Comparison of ENCODE assay signal across 8 cellular contexts in the genomic region with DNA sequence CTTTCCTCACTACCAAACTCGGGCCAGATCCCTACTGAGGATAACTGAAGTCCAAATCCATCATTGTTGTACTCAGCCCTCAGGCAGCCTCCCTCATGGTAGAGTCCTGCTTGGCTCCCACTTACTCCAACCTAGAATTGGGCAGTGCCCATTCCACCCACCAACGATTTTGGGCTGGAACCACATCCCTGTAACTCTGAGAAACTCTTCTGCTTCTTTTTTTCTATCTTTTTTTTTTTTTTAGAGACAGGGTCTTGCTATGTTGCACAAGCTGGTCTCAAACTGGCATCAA. TPM values are rescaled to one million over a fixed set of nuclear protein-coding genes. Genes with fewer than 3 reads are reported as not detected.
DNase-seq lines count a peak whose midpoint lies in the region; ATAC-seq and TF ChIP-seq lines count a peak whose summit lies in the region.

No MANE protein-coding gene starts in this region.

- POLR2A ChIA-PET in activated naive CD8-positive, alpha-beta T cell treated with anti-CD3 and anti-CD28 coated beads, Interleukin-2, amount 10 ng/mL, durations not matched to agents 7 days and 5 days (lab: Charles Lee) = interaction anchor here (0.7 to 1.7 kb wide), 4 partner anchors 8 to 47 kb away, joined by 3 to 4 read pairs (median 4); a partner anchor contains a TSS

- peaks cover 2% of the 10 kb centered on the region for H3K27me3 Mint-ChIP-seq in T-helper 2 cell treated with Interferon-gamma antibody and Interleukin-4, amounts not matched to agents 5 μg/mL and 100 μg/mL, for 36 hours (ENCODE audit: low read depth)
- H3K27me3 Mint-ChIP-seq in activated naive CD8-positive, alpha-beta T cell treated with anti-CD3 and anti-CD28 coated beads, Interleukin-2, amount 10 ng/mL, durations not matched to agents 7 days and 5 days = no peaks in the 10 kb centered on the region

- no peaks in the 10 kb centered on the region for H3K36me3 ChIP-seq in kidney epithelial cell (ENCODE audit: control insufficient read depth, insufficient read depth, low read length)

- no peak for ATAC-seq in activated naive CD8-positive, alpha-beta T cell treated with anti-CD3 and anti-CD28 coated beads, Interleukin-2, amount 10 ng/mL, durations not matched to agents 7 days and 5 days (ENCODE audit: low read depth)
- ATAC-seq in GM18505 (IDR thresholded peaks at IDR 0.05; ENCODE audit: unreplicated experiment) (no peak), GM21576 (IDR thresholded peaks at IDR 0.05; ENCODE audit: unreplicated experiment) (no peak)

- no peak for DNase-seq in T-helper 2 cell treated with Interferon-gamma antibody and Interleukin-4, amounts not matched to agents 5 μg/mL and 100 μg/mL, for 36 hours (ENCODE audit: low spot score)
- DNase-seq in T-helper 2 cell = no peak
- no peak for DNase-seq in activated naive CD8-positive, alpha-beta T cell treated with anti-CD3 and anti-CD28 coated beads, Interleukin-2, amount 10 ng/mL, durations not matched to agents 7 days and 5 days
- no peak for DNase-seq in kidney epithelial cell (ENCODE audit: low read depth)
- no peak for DNase-seq in substantia nigra (lab: John Stamatoyannopoulos, UW)
- no peak for DNase-seq in islet precursor cell

- peaks cover 44% of the 10 kb centered on the region for H3K36me3 Mint-ChIP-seq in T-helper 2 cell treated with Interferon-gamma antibody and Interleukin-4, amounts not matched to agents 5 μg/mL and 100 μg/mL, for 36 hours (ENCODE audit: low read depth)
- peaks cover 11% of the 10 kb centered on the region for H3K36me3 Mint-ChIP-seq in activated naive CD8-positive, alpha-beta T cell treated with anti-CD3 and anti-CD28 coated beads, Interleukin-2, amount 10 ng/mL, durations not matched to agents 7 days and 5 days

- peak overlapping the region; percentile 80 for H3K27ac Mint-ChIP-seq in T-helper 2 cell treated with Interferon-gamma antibody and Interleukin-4, amounts not matched to agents 5 μg/mL and 100 μg/mL, for 36 hours
- H3K27ac Mint-ChIP-seq in activated naive CD8-positive, alpha-beta T cell treated with anti-CD3 and anti-CD28 coated beads, Interleukin-2, amount 10 ng/mL, durations not matched to agents 7 days and 5 days = peak overlapping the region; percentile 86

- H3K4me3 ChIP-seq in kidney epithelial cell (ENCODE audit: low read depth, low read length) = peak overlapping the region; percentile 65

- no peak for TF ChIP-seq CTCF in kidney epithelial cell (IDR thresholded peaks at IDR 0.05; ENCODE audit: insufficient read depth, low read length, poor library complexity, severe bottlenecking)

- H3K27me3 ChIP-seq in kidney epithelial cell (ENCODE audit: control insufficient read depth, insufficient read depth, low read length) = no peaks in the 10 kb centered on the region

- H3K4me1 Mint-ChIP-seq in T-helper 2 cell treated with Interferon-gamma antibody and Interleukin-4, amounts not matched to agents 5 μg/mL and 100 μg/mL, for 36 hours (ENCODE audit: low read depth) = peaks cover 35% of the 10 kb centered on the region
- H3K4me1 Mint-ChIP-seq in activated naive CD8-positive, alpha-beta T cell treated with anti-CD3 and anti-CD28 coated beads, Interleukin-2, amount 10 ng/mL, durations not matched to agents 7 days and 5 days = peaks cover 26% of the 10 kb centered on the region

- peak overlapping the region; percentile 90 for H3K4me3 Mint-ChIP-seq in T-helper 2 cell treated with Interferon-gamma antibody and Interleukin-4, amounts not matched to agents 5 μg/mL and 100 μg/mL, for 36 hours
- H3K4me3 Mint-ChIP-seq in activated naive CD8-positive, alpha-beta T cell treated with anti-CD3 and anti-CD28 coated beads, Interleukin-2, amount 10 ng/mL, durations not matched to agents 7 days and 5 days = peak overlapping the region; percentile 93

- H3K9me3 Mint-ChIP-seq in T-helper 2 cell treated with Interferon-gamma antibody and Interleukin-4, amounts not matched to agents 5 μg/mL and 100 μg/mL, for 36 hours = no peaks in the 10 kb centered on the region
- H3K9me3 Mint-ChIP-seq in activated naive CD8-positive, alpha-beta T cell treated with anti-CD3 and anti-CD28 coated beads, Interleukin-2, amount 10 ng/mL, durations not matched to agents 7 days and 5 days = no peaks in the 10 kb centered on the region

- H3K27ac ChIP-seq in substantia nigra (ENCODE audit: low read depth, low read length, poor library complexity, severe bottlenecking) = peak overlapping the region; percentile 90

- no peak for TF ChIP-seq POLR2A in GM18505 (IDR thresholded peaks at IDR 0.05; ENCODE audit: borderline replicate concordance, extremely low read depth, insufficient read depth, insufficient read length)

RNA-seq across cellular contexts. Expression of a gene that starts 1.2 kb away (rescaled TPM):
- total RNA-seq in activated naive CD8-positive, alpha-beta T cell treated with anti-CD3 and anti-CD28 coated beads, Interleukin-2, amount 10 ng/mL, durations not matched to agents 7 days and 5 days = 10 to 100 TPM; 89.7 to 97.1 TPM
- total RNA-seq in kidney epithelial cell = 22.6 and 24.3 TPM in 2 replicates

RNA-seq across cellular contexts. Expression of a gene that starts 6.3 kb away (rescaled TPM):
- total RNA-seq in activated naive CD8-positive, alpha-beta T cell treated with anti-CD3 and anti-CD28 coated beads, Interleukin-2, amount 10 ng/mL, durations not matched to agents 7 days and 5 days = 100 to 1,000 TPM; 140 to 143 TPM
- 47.2 and 51.5 TPM in 2 replicates for total RNA-seq in kidney epithelial cell

RNA-seq across cellular contexts. Expression of a gene that starts 41.8 kb away (rescaled TPM):
- total RNA-seq in activated naive CD8-positive, alpha-beta T cell treated with anti-CD3 and anti-CD28 coated beads, Interleukin-2, amount 10 ng/mL, durations not matched to agents 7 days and 5 days = 10 to 100 TPM; 12.7 to 14.4 TPM
- total RNA-seq in kidney epithelial cell = 12.3 and 13.8 TPM in 2 replicates

RNA-seq across cellular contexts. Expression of a gene that starts 47.0 kb away (rescaled TPM):
- total RNA-seq in activated naive CD8-positive, alpha-beta T cell treated with anti-CD3 and anti-CD28 coated beads, Interleukin-2, amount 10 ng/mL, durations not matched to agents 7 days and 5 days = 10 to 100 TPM; 89.4 to 92.2 TPM
- total RNA-seq in kidney epithelial cell = 15.5 and 18.1 TPM in 2 replicates
